14 cellular contexts compared by ENCODE assay signal in the genomic region with DNA sequence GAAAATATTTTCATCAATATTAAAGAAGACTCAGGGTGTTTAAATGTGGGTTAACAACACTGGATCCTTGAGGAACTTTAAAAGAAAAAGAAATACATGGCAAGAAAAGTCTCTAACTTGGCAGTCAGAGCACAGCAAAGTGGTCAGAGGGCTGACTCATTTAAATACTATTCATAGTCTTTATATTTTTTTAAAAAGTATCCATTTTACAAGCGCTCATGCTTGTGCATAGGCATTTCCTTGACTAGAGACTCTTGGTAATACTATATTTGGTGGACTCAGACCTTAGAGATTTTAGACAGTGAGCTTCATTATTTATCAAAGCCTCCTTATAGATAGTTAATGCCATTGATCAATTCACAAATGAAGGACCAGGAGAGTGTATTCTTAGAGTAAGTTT.
DNase-seq lines count a peak whose midpoint lies in the region; ATAC-seq, FAIRE-seq and TF ChIP-seq lines count a peak whose summit lies in the region.
"Had no signal": no experiment of that assay in that cellular context is flagged by ENCODE, and none has a peak within 500 bp of the region (broad histone marks: within the 10 kb centered on the region; RNA-seq: fewer than 3 reads in every experiment).

No MANE protein-coding gene starts in this region.

- H3K36me3 ChIP-seq in suprapubic skin, result no peaks in the 10 kb centered on the region
- H3K36me3 ChIP-seq: tibial nerve had no signal

- TF ChIP-seq EP300 in suprapubic skin (IDR thresholded peaks at IDR 0.05), result no peak

- H3K4me3 ChIP-seq in fibroblast of the aortic adventitia (ENCODE audit: low read depth, low read length) (no peak overlapping the region), suprapubic skin (no peak overlapping the region)
- H3K4me3 ChIP-seq: tibial nerve had no signal

- no peaks in the 10 kb centered on the region for H3K27me3 ChIP-seq in suprapubic skin
- H3K27me3 ChIP-seq: tibial nerve had no signal

- DNase-seq in GM03348 (ENCODE audit: low spot score) (peak; percentile 68), fibroblast of the aortic adventitia (ENCODE audit: low read depth) (peak; percentile 55), urothelium cell line (ENCODE audit: low spot score) (peak; percentile 15), suprapubic skin (ENCODE audit: low spot score in 2 of 2) (no peak), NCI-H82 (lab: John Stamatoyannopoulos, UW) (no peak)
- DNase-seq: activated T-cell treated with anti-CD3 and anti-CD28 coated beads, Interleukin-2, amount 50 U/mL, for 4 hours; central memory CD4-positive, alpha-beta T cell; endodermal cell; GOT3; NCI-H187 treated with DMSO at 0.1 percent for 48 hours had no signal

- no peaks in the 10 kb centered on the region for H3K4me1 ChIP-seq in suprapubic skin
- H3K4me1 ChIP-seq: tibial nerve had no signal

- H3K9me3 ChIP-seq in suprapubic skin, result no peaks in the 10 kb centered on the region
- H3K9me3 ChIP-seq: tibial nerve had no signal

- ATAC-seq in SK-N-SH treated with all-trans-retinoic acid at 6 μM for 48 hours (peak; percentile 90), HG03469 (IDR thresholded peaks at IDR 0.05; ENCODE audit: unreplicated experiment) (no peak)
- ATAC-seq: activated T-cell treated with anti-CD3 and anti-CD28 coated beads, Interleukin-2, amount 50 U/mL, for 4 hours had no signal

- FAIRE-seq in urothelium cell line (lab: Jason Lieb, UNC), result no peak
- FAIRE-seq: GM12892 had no signal

- H3K27ac ChIP-seq in suprapubic skin, result no peak overlapping the region
- H3K27ac ChIP-seq: tibial nerve had no signal

- TF ChIP-seq CTCF in fibroblast of the aortic adventitia (IDR thresholded peaks at IDR 0.05; ENCODE audit: insufficient read depth, low read length) (no peak), suprapubic skin (IDR thresholded peaks at IDR 0.05) (no peak)

- no peak for TF ChIP-seq POLR2A in suprapubic skin (IDR thresholded peaks at IDR 0.05)

- WGBS in suprapubic skin, result 81% methylated on average over 1 of the region's 1 CpG

TF ChIP-seq in SK-N-SH treated with all-trans-retinoic acid at 6 μM for 48 hours, 23 proteins besides CTCF, POLR2A, EP300 and RAD21:
- TF ChIP-seq TOX (CRISPR knock-in tag; IDR thresholded peaks at IDR 0.05; ENCODE audit: borderline replicate concordance) (no peak), ZNF8 (CRISPR knock-in tag; IDR thresholded peaks at IDR 0.05) (no peak), ZNF565 (CRISPR knock-in tag; conservative IDR thresholded peaks at IDR 0.05; ENCODE audit: low read depth) (no peak), SNAI2 (CRISPR knock-in tag; IDR thresholded peaks at IDR 0.05) (no peak), ZC3H10 (CRISPR knock-in tag; IDR thresholded peaks at IDR 0.05) (no peak), RARB (CRISPR knock-in tag; IDR thresholded peaks at IDR 0.05) (no peak), BACH2 (CRISPR knock-in tag; IDR thresholded peaks at IDR 0.05; ENCODE audit: borderline replicate concordance) (no peak), OSR1 (CRISPR knock-in tag; IDR thresholded peaks at IDR 0.05) (no peak), ISL1 (CRISPR knock-in tag; IDR thresholded peaks at IDR 0.05) (no peak), GLIS3 (CRISPR knock-in tag; IDR thresholded peaks at IDR 0.05) (no peak), CSDC2 (CRISPR knock-in tag; IDR thresholded peaks at IDR 0.05) (no peak), ZNF70 (CRISPR knock-in tag; IDR thresholded peaks at IDR 0.05) (no peak), PPARA (CRISPR knock-in tag; IDR thresholded peaks at IDR 0.05; ENCODE audit: borderline replicate concordance) (no peak), ARNTL (CRISPR knock-in tag; IDR thresholded peaks at IDR 0.05; ENCODE audit: borderline replicate concordance, low read depth) (no peak), ZFP30 (CRISPR knock-in tag; IDR thresholded peaks at IDR 0.05) (no peak)
- TF ChIP-seq, protein P1, sequence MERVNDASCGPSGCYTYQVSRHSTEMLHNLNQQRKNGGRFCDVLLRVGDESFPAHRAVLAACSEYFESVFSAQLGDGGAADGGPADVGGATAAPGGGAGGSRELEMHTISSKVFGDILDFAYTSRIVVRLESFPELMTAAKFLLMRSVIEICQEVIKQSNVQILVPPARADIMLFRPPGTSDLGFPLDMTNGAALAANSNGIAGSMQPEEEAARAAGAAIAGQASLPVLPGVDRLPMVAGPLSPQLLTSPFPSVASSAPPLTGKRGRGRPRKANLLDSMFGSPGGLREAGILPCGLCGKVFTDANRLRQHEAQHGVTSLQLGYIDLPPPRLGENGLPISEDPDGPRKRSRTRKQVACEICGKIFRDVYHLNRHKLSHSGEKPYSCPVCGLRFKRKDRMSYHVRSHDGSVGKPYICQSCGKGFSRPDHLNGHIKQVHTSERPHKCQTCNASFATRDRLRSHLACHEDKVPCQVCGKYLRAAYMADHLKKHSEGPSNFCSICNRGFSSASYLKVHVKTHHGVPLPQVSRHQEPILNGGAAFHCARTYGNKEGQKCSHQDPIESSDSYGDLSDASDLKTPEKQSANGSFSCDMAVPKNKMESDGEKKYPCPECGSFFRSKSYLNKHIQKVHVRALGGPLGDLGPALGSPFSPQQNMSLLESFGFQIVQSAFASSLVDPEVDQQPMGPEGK (CRISPR knock-in tag; IDR thresholded peaks at IDR 0.05; ENCODE audit: borderline replicate concordance), result no peak
- TF ChIP-seq, protein P2, sequence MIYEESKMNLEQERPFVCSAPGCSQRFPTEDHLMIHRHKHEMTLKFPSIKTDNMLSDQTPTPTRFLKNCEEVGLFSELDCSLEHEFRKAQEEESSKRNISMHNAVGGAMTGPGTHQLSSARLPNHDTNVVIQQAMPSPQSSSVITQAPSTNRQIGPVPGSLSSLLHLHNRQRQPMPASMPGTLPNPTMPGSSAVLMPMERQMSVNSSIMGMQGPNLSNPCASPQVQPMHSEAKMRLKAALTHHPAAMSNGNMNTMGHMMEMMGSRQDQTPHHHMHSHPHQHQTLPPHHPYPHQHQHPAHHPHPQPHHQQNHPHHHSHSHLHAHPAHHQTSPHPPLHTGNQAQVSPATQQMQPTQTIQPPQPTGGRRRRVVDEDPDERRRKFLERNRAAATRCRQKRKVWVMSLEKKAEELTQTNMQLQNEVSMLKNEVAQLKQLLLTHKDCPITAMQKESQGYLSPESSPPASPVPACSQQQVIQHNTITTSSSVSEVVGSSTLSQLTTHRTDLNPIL (CRISPR knock-in tag; IDR thresholded peaks at IDR 0.05; ENCODE audit: low read depth), result no peak
- TF ChIP-seq, protein P3, sequence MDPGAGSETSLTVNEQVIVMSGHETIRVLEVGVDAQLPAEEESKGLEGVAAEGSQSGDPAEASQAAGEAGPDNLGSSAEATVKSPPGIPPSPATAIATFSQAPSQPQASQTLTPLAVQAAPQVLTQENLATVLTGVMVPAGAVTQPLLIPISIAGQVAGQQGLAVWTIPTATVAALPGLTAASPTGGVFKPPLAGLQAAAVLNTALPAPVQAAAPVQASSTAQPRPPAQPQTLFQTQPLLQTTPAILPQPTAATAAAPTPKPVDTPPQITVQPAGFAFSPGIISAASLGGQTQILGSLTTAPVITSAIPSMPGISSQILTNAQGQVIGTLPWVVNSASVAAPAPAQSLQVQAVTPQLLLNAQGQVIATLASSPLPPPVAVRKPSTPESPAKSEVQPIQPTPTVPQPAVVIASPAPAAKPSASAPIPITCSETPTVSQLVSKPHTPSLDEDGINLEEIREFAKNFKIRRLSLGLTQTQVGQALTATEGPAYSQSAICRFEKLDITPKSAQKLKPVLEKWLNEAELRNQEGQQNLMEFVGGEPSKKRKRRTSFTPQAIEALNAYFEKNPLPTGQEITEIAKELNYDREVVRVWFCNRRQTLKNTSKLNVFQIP (CRISPR knock-in tag; IDR thresholded peaks at IDR 0.05; ENCODE audit: borderline replicate concordance, low read depth), result no peak
- TF ChIP-seq, protein P4, sequence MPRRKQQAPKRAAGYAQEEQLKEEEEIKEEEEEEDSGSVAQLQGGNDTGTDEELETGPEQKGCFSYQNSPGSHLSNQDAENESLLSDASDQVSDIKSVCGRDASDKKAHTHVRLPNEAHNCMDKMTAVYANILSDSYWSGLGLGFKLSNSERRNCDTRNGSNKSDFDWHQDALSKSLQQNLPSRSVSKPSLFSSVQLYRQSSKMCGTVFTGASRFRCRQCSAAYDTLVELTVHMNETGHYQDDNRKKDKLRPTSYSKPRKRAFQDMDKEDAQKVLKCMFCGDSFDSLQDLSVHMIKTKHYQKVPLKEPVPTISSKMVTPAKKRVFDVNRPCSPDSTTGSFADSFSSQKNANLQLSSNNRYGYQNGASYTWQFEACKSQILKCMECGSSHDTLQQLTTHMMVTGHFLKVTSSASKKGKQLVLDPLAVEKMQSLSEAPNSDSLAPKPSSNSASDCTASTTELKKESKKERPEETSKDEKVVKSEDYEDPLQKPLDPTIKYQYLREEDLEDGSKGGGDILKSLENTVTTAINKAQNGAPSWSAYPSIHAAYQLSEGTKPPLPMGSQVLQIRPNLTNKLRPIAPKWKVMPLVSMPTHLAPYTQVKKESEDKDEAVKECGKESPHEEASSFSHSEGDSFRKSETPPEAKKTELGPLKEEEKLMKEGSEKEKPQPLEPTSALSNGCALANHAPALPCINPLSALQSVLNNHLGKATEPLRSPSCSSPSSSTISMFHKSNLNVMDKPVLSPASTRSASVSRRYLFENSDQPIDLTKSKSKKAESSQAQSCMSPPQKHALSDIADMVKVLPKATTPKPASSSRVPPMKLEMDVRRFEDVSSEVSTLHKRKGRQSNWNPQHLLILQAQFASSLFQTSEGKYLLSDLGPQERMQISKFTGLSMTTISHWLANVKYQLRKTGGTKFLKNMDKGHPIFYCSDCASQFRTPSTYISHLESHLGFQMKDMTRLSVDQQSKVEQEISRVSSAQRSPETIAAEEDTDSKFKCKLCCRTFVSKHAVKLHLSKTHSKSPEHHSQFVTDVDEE (CRISPR knock-in tag; IDR thresholded peaks at IDR 0.05), result no peak
- TF ChIP-seq, protein P5, sequence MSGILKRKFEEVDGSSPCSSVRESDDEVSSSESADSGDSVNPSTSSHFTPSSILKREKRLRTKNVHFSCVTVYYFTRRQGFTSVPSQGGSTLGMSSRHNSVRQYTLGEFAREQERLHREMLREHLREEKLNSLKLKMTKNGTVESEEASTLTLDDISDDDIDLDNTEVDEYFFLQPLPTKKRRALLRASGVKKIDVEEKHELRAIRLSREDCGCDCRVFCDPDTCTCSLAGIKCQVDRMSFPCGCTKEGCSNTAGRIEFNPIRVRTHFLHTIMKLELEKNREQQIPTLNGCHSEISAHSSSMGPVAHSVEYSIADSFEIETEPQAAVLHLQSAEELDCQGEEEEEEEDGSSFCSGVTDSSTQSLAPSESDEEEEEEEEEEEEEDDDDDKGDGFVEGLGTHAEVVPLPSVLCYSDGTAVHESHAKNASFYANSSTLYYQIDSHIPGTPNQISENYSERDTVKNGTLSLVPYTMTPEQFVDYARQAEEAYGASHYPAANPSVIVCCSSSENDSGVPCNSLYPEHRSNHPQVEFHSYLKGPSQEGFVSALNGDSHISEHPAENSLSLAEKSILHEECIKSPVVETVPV (CRISPR knock-in tag; IDR thresholded peaks at IDR 0.05), result no peak

Comparison
In these comparisons a context has a peak if more than half of its experiments do, and no peak if none do; other contexts are left out.
1. DNase-seq: peak in GM03348 (single experiment), fibroblast of the aortic adventitia (single experiment) and urothelium cell line (single experiment); none in suprapubic skin (0 of 2) and NCI-H82 (single experiment).